In the genomic region with DNA sequence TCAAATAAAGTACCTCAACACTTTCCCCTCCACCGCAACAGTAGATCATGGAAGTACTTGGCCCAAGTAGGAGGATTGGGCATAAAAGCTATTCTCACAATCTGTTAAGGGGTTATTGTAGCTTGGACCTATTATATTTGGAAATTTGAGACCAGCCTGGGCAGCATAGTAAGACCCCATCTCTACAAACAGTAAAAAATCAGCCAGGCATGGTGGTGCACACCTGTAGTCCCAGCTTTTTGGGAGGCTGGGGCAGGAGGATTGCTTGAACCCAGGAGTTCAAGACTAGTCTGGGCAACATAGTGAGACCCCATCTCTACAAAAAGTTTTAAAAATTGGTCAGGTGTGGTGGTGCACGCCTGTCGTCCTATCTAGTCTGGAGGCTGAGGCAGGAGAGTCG, we compare ENCODE assay signal across 28 cellular contexts. TPM values are rescaled to one million over a fixed set of nuclear protein-coding genes. Genes with fewer than 3 reads are reported as not detected.
"Had no signal": no experiment of that assay in that cellular context is flagged by ENCODE, and none has a peak within 500 bp of the region (broad histone marks: within the 10 kb centered on the region; RNA-seq: fewer than 3 reads in every experiment).

No MANE protein-coding gene starts in this region.

- H3K4me1 Mint-ChIP-seq: brain, endodermal cell, mesothelial cell of epicardium had no signal

- H3K27ac ChIP-seq: dorsolateral prefrontal cortex, foreskin keratinocyte, thyroid gland had no signal

- FAIRE-seq: colon, kidney had no signal

- H3K4me3 ChIP-seq: dorsolateral prefrontal cortex, lung, spleen, thyroid gland had no signal

- H3K9me3 ChIP-seq: thyroid gland had no signal

- ATAC-seq: foreskin keratinocyte, left lobe of liver had no signal

- H3K27me3 Mint-ChIP-seq: activated CD4-positive, alpha-beta T cell treated with anti-CD3 and anti-CD28 coated beads, Interleukin-2, amount 10 ng/mL, durations not matched to agents 24 days and 14 days; brain had no signal

- H3K27ac Mint-ChIP-seq: activated CD4-positive, alpha-beta T cell treated with anti-CD3 and anti-CD28 coated beads, Interleukin-2, amount 10 ng/mL, durations not matched to agents 24 days and 14 days; activated T-helper 2 cell treated with anti-CD3 and anti-CD28 coated beads, Interferon-gamma antibody, Interleukin-2, Interleukin-4, amounts not matched to agents 10 μg/mL and 5 μg/mL and 100 μg/mL, durations not matched to agents 14 hours and 24 hours and 36 hours; brain; endodermal cell; mesothelial cell of epicardium had no signal

- H3K4me1 ChIP-seq: foreskin keratinocyte had no signal

- H3K4me3 Mint-ChIP-seq: activated CD4-positive, alpha-beta T cell treated with anti-CD3 and anti-CD28 coated beads, Interleukin-2, amount 10 ng/mL, durations not matched to agents 24 days and 14 days; brain; endodermal cell; mesothelial cell of epicardium had no signal

- H3K9me3 Mint-ChIP-seq: activated CD4-positive, alpha-beta T cell treated with anti-CD3 and anti-CD28 coated beads, Interleukin-2, amount 10 ng/mL, durations not matched to agents 24 days and 14 days had no signal

- DNase-seq: activated CD4-positive, alpha-beta T cell treated with anti-CD3 and anti-CD28 coated beads, Interleukin-2, amount 10 ng/mL, durations not matched to agents 24 days and 14 days; activated naive CD4-positive, alpha-beta T cell treated with Interleukin-2 at 50 U/mL for 16 hours; anterior cingulate cortex; caudate nucleus; dorsolateral prefrontal cortex; endodermal cell; foreskin keratinocyte; hypothalamus; kidney; occipital lobe; posterior cingulate gyrus; spleen; stimulated activated CD4-positive, alpha-beta T cell treated with anti-CD3 and anti-CD28 coated beads, Interleukin-4, amount 100 ng/mL, for 4 hours; stimulated activated naive CD4-positive, alpha-beta T cell treated with Interleukin-2 at 50 U/mL for 16 hours; SW 1271; thyroid gland had no signal

- H3K27me3 ChIP-seq: dorsolateral prefrontal cortex, foreskin keratinocyte, spleen, thyroid gland had no signal

RNA-seq across cellular contexts. Expression of a gene that starts 53.1 kb away (rescaled TPM):
- total RNA-seq: activated CD4-positive, alpha-beta T cell treated with anti-CD3 and anti-CD28 coated beads, Interleukin-2, amount 10 ng/mL, durations not matched to agents 24 days and 14 days; activated T-helper 2 cell treated with anti-CD3 and anti-CD28 coated beads, Interferon-gamma antibody, Interleukin-2, Interleukin-4, amounts not matched to agents 10 μg/mL and 5 μg/mL and 100 μg/mL, durations not matched to agents 14 hours and 24 hours and 36 hours; endodermal cell; epithelial cell of proximal tubule; fibroblast of lung; foreskin keratinocyte; kidney; left lobe of liver; lung; mesothelial cell of epicardium; renal cortical epithelial cell; spleen; subcutaneous adipose tissue; thyroid gland; urinary bladder had no signal
- polyA plus RNA-seq: fibroblast of lung, foreskin keratinocyte, neural cell, urinary bladder had no signal
